1 cellular context compared by ENCODE assay signal in genomic region chr16:75491876-75492275, GRCh38.
TF ChIP-seq lines count a peak whose summit lies in the region.

No MANE protein-coding gene starts in this region.

TF ChIP-seq in HEK293, 187 proteins besides CTCF, POLR2A, EP300 and RAD21 (continued from another document):
- TF ChIP-seq, protein P1, sequence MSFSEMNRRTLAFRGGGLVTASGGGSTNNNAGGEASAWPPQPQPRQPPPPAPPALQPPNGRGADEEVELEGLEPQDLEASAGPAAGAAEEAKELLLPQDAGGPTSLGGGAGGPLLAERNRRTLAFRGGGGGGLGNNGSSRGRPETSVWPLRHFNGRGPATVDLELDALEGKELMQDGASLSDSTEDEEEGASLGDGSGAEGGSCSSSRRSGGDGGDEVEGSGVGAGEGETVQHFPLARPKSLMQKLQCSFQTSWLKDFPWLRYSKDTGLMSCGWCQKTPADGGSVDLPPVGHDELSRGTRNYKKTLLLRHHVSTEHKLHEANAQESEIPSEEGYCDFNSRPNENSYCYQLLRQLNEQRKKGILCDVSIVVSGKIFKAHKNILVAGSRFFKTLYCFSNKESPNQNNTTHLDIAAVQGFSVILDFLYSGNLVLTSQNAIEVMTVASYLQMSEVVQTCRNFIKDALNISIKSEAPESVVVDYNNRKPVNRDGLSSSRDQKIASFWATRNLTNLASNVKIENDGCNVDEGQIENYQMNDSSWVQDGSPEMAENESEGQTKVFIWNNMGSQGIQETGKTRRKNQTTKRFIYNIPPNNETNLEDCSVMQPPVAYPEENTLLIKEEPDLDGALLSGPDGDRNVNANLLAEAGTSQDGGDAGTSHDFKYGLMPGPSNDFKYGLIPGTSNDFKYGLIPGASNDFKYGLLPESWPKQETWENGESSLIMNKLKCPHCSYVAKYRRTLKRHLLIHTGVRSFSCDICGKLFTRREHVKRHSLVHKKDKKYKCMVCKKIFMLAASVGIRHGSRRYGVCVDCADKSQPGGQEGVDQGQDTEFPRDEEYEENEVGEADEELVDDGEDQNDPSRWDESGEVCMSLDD (tag by site-specific recombination; IDR thresholded peaks at IDR 0.05): no peak
- TF ChIP-seq ZBTB48 (tag by site-specific recombination; IDR thresholded peaks at IDR 0.05) (no peak), TCF7L2 (IDR thresholded peaks at IDR 0.05; ENCODE audit: borderline replicate concordance, low read depth, low read length) (no peak), SP2 (tag by site-specific recombination; IDR thresholded peaks at IDR 0.05) (no peak), ZNF561 (tag by site-specific recombination; IDR thresholded peaks at IDR 0.05; ENCODE audit: borderline replicate concordance) (0 out of 2 replicates have a peak, but pooled peaks have one; percentile 64), ZNF530 (tag by site-specific recombination; IDR thresholded peaks at IDR 0.05; ENCODE audit: low read depth) (no peak), ZNF132 (tag by site-specific recombination; IDR thresholded peaks at IDR 0.05; ENCODE audit: borderline replicate concordance) (no peak), ZNF398 (tag by site-specific recombination; IDR thresholded peaks at IDR 0.05) (no peak), ZNF510 (tag by site-specific recombination; IDR thresholded peaks at IDR 0.05; ENCODE audit: insufficient replicate concordance) (no peak), ZNF449 (tag by site-specific recombination; IDR thresholded peaks at IDR 0.05) (no peak), TSHZ1 (tag by site-specific recombination; IDR thresholded peaks at IDR 0.05; ENCODE audit: borderline replicate concordance) (no peak), ZNF16 (tag by site-specific recombination; IDR thresholded peaks at IDR 0.05; ENCODE audit: low read depth) (no peak), ZNF404 (tag by site-specific recombination; IDR thresholded peaks at IDR 0.05) (no peak), ZBTB20 (tag by site-specific recombination; IDR thresholded peaks at IDR 0.05) (no peak), ZNF366 (tag by site-specific recombination; conservative IDR thresholded peaks at IDR 0.05) (peak; percentile 39; the same call in 1 of the 2 replicates), ZNF266 (tag by site-specific recombination; IDR thresholded peaks at IDR 0.05; ENCODE audit: low read depth) (no peak), ZNF747 (tag by site-specific recombination; IDR thresholded peaks at IDR 0.05) (no peak), ZNF2 (tag by site-specific recombination; IDR thresholded peaks at IDR 0.05) (no peak), ZNF133 (tag by site-specific recombination; IDR thresholded peaks at IDR 0.05) (no peak), OSR2 (tag by site-specific recombination; IDR thresholded peaks at IDR 0.05) (0 out of 2 replicates have a peak, but pooled peaks have one; percentile 16)
